12 cellular contexts compared by ENCODE assay signal in the genomic region with DNA sequence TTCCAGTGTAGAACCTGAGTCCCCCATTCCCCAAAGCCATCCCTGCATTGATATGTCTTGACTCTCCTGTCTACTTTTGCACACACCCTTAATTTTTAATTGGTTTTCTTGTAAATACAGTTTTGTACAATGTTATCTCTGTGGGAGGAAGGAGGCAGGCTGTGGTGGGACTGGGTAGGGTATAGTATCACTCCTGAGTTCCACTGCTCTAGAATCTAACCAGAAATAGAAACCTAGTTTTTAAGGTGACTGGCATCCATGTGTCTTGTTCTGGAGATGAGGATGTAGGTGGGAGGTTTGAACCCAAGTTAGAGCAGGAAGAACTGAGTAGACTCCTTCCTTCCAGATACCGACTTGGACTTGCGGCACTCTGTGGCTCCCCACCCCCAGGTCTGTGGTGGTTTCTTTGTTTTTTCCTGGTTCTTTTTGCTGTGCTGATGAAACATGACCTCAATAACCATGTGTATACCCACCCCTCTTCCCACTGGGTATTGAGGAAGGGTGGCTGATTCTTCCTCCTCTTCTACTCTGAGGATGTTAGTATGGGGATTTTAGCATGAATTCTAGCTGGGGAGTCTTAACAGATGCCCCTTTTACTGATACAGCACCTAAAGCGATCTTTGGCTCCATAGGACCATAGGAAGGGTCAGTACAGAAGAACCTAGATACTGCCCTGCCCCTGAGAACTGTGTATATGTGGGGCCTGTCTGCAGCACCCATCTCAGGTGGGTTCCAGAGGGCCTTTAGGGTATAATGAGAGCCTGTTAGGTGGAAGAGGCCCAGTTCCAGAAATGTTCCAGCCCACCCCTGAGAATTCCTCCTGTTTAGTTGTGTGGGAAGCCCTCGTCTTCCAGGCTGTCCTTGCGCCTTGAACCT. TPM values are rescaled to one million over a fixed set of nuclear protein-coding genes. Genes with fewer than 3 reads are reported as not detected.
DNase-seq lines count a peak whose midpoint lies in the region; ATAC-seq and TF ChIP-seq lines count a peak whose summit lies in the region.
"Had no signal": no experiment of that assay in that cellular context is flagged by ENCODE, and none has a peak within 500 bp of the region (broad histone marks: within the 10 kb centered on the region; RNA-seq: fewer than 3 reads in every experiment).

No MANE protein-coding gene starts in this region.

- no peak for TF ChIP-seq POLR2A in stomach (IDR thresholded peaks at IDR 0.05)

- H3K27me3 ChIP-seq in stomach = no peaks in the 10 kb centered on the region

- WGBS in stomach, 5 donors = 80 to 89% (median 85%) methylated on average over 5 of the region's 5 CpGs

- no peak for TF ChIP-seq EP300 in stomach (IDR thresholded peaks at IDR 0.05)

- H3K4me1 Mint-ChIP-seq in T-helper 1 cell treated with Interleukin-12 subunit alpha and Interleukin-12 subunit beta and Interleukin-4 antibody, amounts not matched to agents 30 μg/mL and 1 μg/mL, for 36 hours (ENCODE audit: low read depth) = peaks cover 9% of the 10 kb centered on the region
- H3K4me1 Mint-ChIP-seq in immature natural killer cell = peaks cover 13% of the 10 kb centered on the region in 2 donors

- no peak overlapping the region for H3K4me3 ChIP-seq in stomach

- peak in 1 of 2 donors; percentile 21 for ATAC-seq in activated naive CD4-positive, alpha-beta T cell treated with anti-CD3 and anti-CD28 coated beads, Interleukin-2, amount 50 U/mL, for 72 hours
- ATAC-seq in GM18907 (IDR thresholded peaks at IDR 0.05; ENCODE audit: unreplicated experiment) = no peak
- ATAC-seq in HG03520 (IDR thresholded peaks at IDR 0.05; ENCODE audit: unreplicated experiment) = no peak

- intact Hi-C loops in stomach (cut with DNase I; ENCODE audit: low total_unique reads) = no loop called here

- peak overlapping the region in 3 of 5 donors; percentile 51 to 66 (median 60) for H3K27ac ChIP-seq in stomach

- H3K27me3 Mint-ChIP-seq in T-helper 1 cell treated with Interleukin-12 subunit alpha and Interleukin-12 subunit beta and Interleukin-4 antibody, amounts not matched to agents 30 μg/mL and 1 μg/mL, for 36 hours (ENCODE audit: low read depth) = no peaks in the 10 kb centered on the region
- H3K27me3 Mint-ChIP-seq in immature natural killer cell (ENCODE audit: low read depth in 3 of 3) = peaks cover 0 to 2% (median 1%) of the 10 kb centered on the region in 3 donors

- no peak for DNase-seq in T-helper 1 cell
- no peak for DNase-seq in activated naive CD4-positive, alpha-beta T cell treated with anti-CD3 and anti-CD28 coated beads, Interleukin-2, amount 50 U/mL, for 72 hours (ENCODE audit: low spot score in 2 of 2)
- DNase-seq in immature natural killer cell = no peak
- DNase-seq in stomach = no peak
- no peak for DNase-seq in amygdala (lab: John Stamatoyannopoulos, UW)
- DNase-seq: 8988T; effector CD8-positive, alpha-beta T cell; NCI-H187; SHP77 treated with DMSO at 0.1 percent for 48 hours had no signal

- peak overlapping the region; percentile 62 for H3K27ac Mint-ChIP-seq in T-helper 1 cell treated with Interleukin-12 subunit alpha and Interleukin-12 subunit beta and Interleukin-4 antibody, amounts not matched to agents 30 μg/mL and 1 μg/mL, for 36 hours
- peak overlapping the region; percentile 76 to 78 for H3K27ac Mint-ChIP-seq in activated naive CD4-positive, alpha-beta T cell treated with anti-CD3 and anti-CD28 coated beads, Interleukin-2, amount 50 U/mL, for 72 hours
- peak overlapping the region; percentile 28 to 70 (median 52) for H3K27ac Mint-ChIP-seq in immature natural killer cell

- no peak for TF ChIP-seq CTCF in stomach (IDR thresholded peaks at IDR 0.05)

- no peaks in the 10 kb centered on the region for H3K9me3 Mint-ChIP-seq in T-helper 1 cell treated with Interleukin-12 subunit alpha and Interleukin-12 subunit beta and Interleukin-4 antibody, amounts not matched to agents 30 μg/mL and 1 μg/mL, for 36 hours
- no peaks in the 10 kb centered on the region for H3K9me3 Mint-ChIP-seq in activated naive CD4-positive, alpha-beta T cell treated with anti-CD3 and anti-CD28 coated beads, Interleukin-2, amount 50 U/mL, for 72 hours
- no peaks in the 10 kb centered on the region for H3K9me3 Mint-ChIP-seq in immature natural killer cell

- no peaks in the 10 kb centered on the region for H3K9me3 ChIP-seq in stomach

- H3K36me3 Mint-ChIP-seq in T-helper 1 cell treated with Interleukin-12 subunit alpha and Interleukin-12 subunit beta and Interleukin-4 antibody, amounts not matched to agents 30 μg/mL and 1 μg/mL, for 36 hours (ENCODE audit: low read depth) = peaks cover 55% of the 10 kb centered on the region
- H3K36me3 Mint-ChIP-seq in activated naive CD4-positive, alpha-beta T cell treated with anti-CD3 and anti-CD28 coated beads, Interleukin-2, amount 50 U/mL, for 72 hours = peaks cover 24 to 37% of the 10 kb centered on the region in 2 donors
- H3K36me3 Mint-ChIP-seq in immature natural killer cell = peaks cover 19 to 47% (median 28%) of the 10 kb centered on the region in 3 donors

- peaks cover 5 to 46% (median 26%) of the 10 kb centered on the region in 4 donors for H3K4me1 ChIP-seq in stomach

- peaks cover 56 to 82% (median 80%) of the 10 kb centered on the region in 4 donors for H3K36me3 ChIP-seq in stomach

- no peak overlapping the region for H3K4me3 Mint-ChIP-seq in T-helper 1 cell treated with Interleukin-12 subunit alpha and Interleukin-12 subunit beta and Interleukin-4 antibody, amounts not matched to agents 30 μg/mL and 1 μg/mL, for 36 hours
- no peak overlapping the region for H3K4me3 Mint-ChIP-seq in immature natural killer cell

RNA-seq across cellular contexts. Expression of a gene that starts 48.7 kb away (rescaled TPM):
- total RNA-seq in activated naive CD4-positive, alpha-beta T cell treated with anti-CD3 and anti-CD28 coated beads, Interleukin-2, amount 50 U/mL, for 72 hours = 100 to 1,000 TPM; 308 to 543 TPM
- polyA plus RNA-seq in immature natural killer cell (100 to 1,000 TPM in 1 of 3 donors, 10 to 100 TPM in 2; 62.7 to 143 (median 65.4) TPM), stomach (10 to 100 TPM; 30.8 to 82.4 (median 39.4) TPM)
- total RNA-seq in stomach = 100 to 1,000 TPM in 3 of 5 donors, 10 to 100 TPM in 2; 59.1 to 141 (median 106) TPM

RNA-seq across cellular contexts. Expression of a gene that starts 48.9 kb away (rescaled TPM):
- total RNA-seq in activated naive CD4-positive, alpha-beta T cell treated with anti-CD3 and anti-CD28 coated beads, Interleukin-2, amount 50 U/mL, for 72 hours = 10 to 100 TPM; 37.5 to 41.2 TPM
- 10 to 100 TPM; 42.3 to 54.6 (median 42.9) TPM for polyA plus RNA-seq in immature natural killer cell
- total RNA-seq in stomach = 100 to 1,000 TPM in 1 of 5 donors, 10 to 100 TPM in 4; 10.7 to 127 (median 86.9) TPM
- 10 to 100 TPM; 26.6 to 44.6 (median 30.3) TPM for polyA plus RNA-seq in stomach
